ENCODE assay signal across 8 cellular contexts in genomic region chr20:51541189-51542032, GRCh38. TPM values are rescaled to one million over a fixed set of nuclear protein-coding genes. Genes with fewer than 3 reads are reported as not detected.
DNase-seq lines count a peak whose midpoint lies in the region; ATAC-seq, FAIRE-seq and TF ChIP-seq lines count a peak whose summit lies in the region.

No MANE protein-coding gene starts in this region.

- H3K9ac ChIP-seq in endothelial cell of umbilical vein (replicated peaks; ENCODE audit: extremely low read depth, insufficient read depth, low read length) = peak overlapping the region; percentile 63

- H3K36me3 Mint-ChIP-seq in CD8-positive, alpha-beta memory T cell = peaks cover 12 to 47% (median 18%) of the 10 kb centered on the region in 3 donors
- H3K36me3 Mint-ChIP-seq in naive B cell = peaks cover 12% of the 10 kb centered on the region in 2 donors
- H3K36me3 Mint-ChIP-seq in stimulated activated naive B cell treated with anti-CD40 and anti-IgM and Interleukin-4, amounts not matched to agents 10 μg/mL and 1 μg/mL and 100 μg/mL, for 72 hours = peaks cover 18 to 35% of the 10 kb centered on the region in 2 donors

- intact Hi-C loops in endothelial cell of umbilical vein (cut with micrococcal nuclease) = loop anchor here (1.0 to 2.0 kb wide), 5 partner anchors 22 to 155 kb away; no protein-coding TSS in a partner anchor

- H3K27me3 Mint-ChIP-seq in CD8-positive, alpha-beta memory T cell = peaks cover 0 to 3% of the 10 kb centered on the region in 2 donors
- H3K27me3 Mint-ChIP-seq in naive B cell = peaks cover 0 to 12% (median 0%) of the 10 kb centered on the region in 3 donors
- peaks cover under 1 to 6% of the 10 kb centered on the region in 2 donors for H3K27me3 Mint-ChIP-seq in stimulated activated naive B cell treated with anti-CD40 and anti-IgM and Interleukin-4, amounts not matched to agents 10 μg/mL and 1 μg/mL and 100 μg/mL, for 72 hours

- dilution Hi-C loops in endothelial cell of umbilical vein (cut with MboI; ENCODE audit: extremely low pct_ligation_motif_present, low sequenced_read_pairs) = no loop called here

- no peaks in the 10 kb centered on the region for H3K36me3 ChIP-seq in CD8-positive, alpha-beta memory T cell (ENCODE audit: insufficient read depth, low read length)
- no peaks in the 10 kb centered on the region for H3K36me3 ChIP-seq in endothelial cell of umbilical vein (ENCODE audit: control insufficient read depth in 2 of 2, extremely low read depth in 1 of 2, insufficient read depth in 2 of 2, low read length in 2 of 2)

- peak; percentile 78 to 93 (median 83) for DNase-seq in CD8-positive, alpha-beta memory T cell
- DNase-seq in NCI-H187 treated with DMSO at 0.1 percent for 48 hours (lab: John Stamatoyannopoulos, UW) (peak; percentile 11), endothelial cell of umbilical vein (ENCODE audit: low read depth, low spot score) (peak; percentile 85), naive B cell (peak; percentile 77), glomerular visceral epithelial cell (ENCODE audit: extremely low spot score) (no peak)
- peak; percentile 55 to 65 for DNase-seq in activated CD8-positive, alpha-beta memory T cell treated with anti-CD3 and anti-CD28 coated beads for 1 hour (ENCODE audit: extremely low read depth in 1 of 2, low read depth in 1 of 2)
- DNase-seq in stimulated activated naive B cell treated with anti-CD40 and anti-IgM and Interleukin-4, amounts not matched to agents 10 μg/mL and 1 μg/mL and 100 μg/mL, for 72 hours = peak; percentile 76

- peak overlapping the region; percentile 93 to 100 (median 97) for H3K4me3 Mint-ChIP-seq in CD8-positive, alpha-beta memory T cell
- H3K4me3 Mint-ChIP-seq in naive B cell = peak overlapping the region; percentile 91 to 99 (median 98)
- H3K4me3 Mint-ChIP-seq in stimulated activated naive B cell treated with anti-CD40 and anti-IgM and Interleukin-4, amounts not matched to agents 10 μg/mL and 1 μg/mL and 100 μg/mL, for 72 hours = peak overlapping the region; percentile 92 to 99

- CTCF ChIA-PET in CD8-positive, alpha-beta memory T cell (lab: Charles Lee) = interaction anchor here (0.8 to 4.6 kb wide), 23 partner anchors 8 to 234 kb away, joined by 3 to 25 read pairs (median 4); no protein-coding TSS in a partner anchor
- CTCF ChIA-PET in endothelial cell of umbilical vein (lab: Charles Lee) = interaction anchor here (0.8 to 4.9 kb wide), 11 partner anchors 12 to 215 kb away, joined by 3 to 42 read pairs (median 4); no protein-coding TSS in a partner anchor

- peaks cover 48% of the 10 kb centered on the region for H3K4me1 ChIP-seq in CD8-positive, alpha-beta memory T cell (ENCODE audit: insufficient read depth, low read length)
- H3K4me1 ChIP-seq in endothelial cell of umbilical vein (ENCODE audit: control insufficient read depth, extremely low read depth, insufficient read depth, low read length) = peaks cover 25% of the 10 kb centered on the region

- H3K4me2 ChIP-seq in endothelial cell of umbilical vein (ENCODE audit: insufficient read depth, low read length) = peak overlapping the region; percentile 26

- POLR2A ChIA-PET in CD8-positive, alpha-beta memory T cell (lab: Charles Lee) = interaction anchor here (0.6 to 1.9 kb wide), 10 partner anchors 9 to 155 kb away, joined by 3 to 5 read pairs (median 4); no protein-coding TSS in a partner anchor
- POLR2A ChIA-PET in endothelial cell of umbilical vein (lab: Charles Lee) = no interaction called here

- no peaks in the 10 kb centered on the region for H4K20me1 ChIP-seq in endothelial cell of umbilical vein (replicated peaks; ENCODE audit: control insufficient read depth, extremely low read depth, insufficient read depth, low read length)

- H2AFZ ChIP-seq in endothelial cell of umbilical vein (ENCODE audit: low read depth, low read length) = no peak overlapping the region

- H3K9me1 ChIP-seq in endothelial cell of umbilical vein (replicated peaks; ENCODE audit: control insufficient read depth, extremely low read depth, insufficient read depth, low read length) = no peaks in the 10 kb centered on the region

- H3K4me3 ChIP-seq in CD8-positive, alpha-beta memory T cell (ENCODE audit: low read length) = peak overlapping the region; percentile 95
- H3K4me3 ChIP-seq in endothelial cell of umbilical vein (replicated peaks in 1 of 3; ENCODE audit: insufficient read depth in 1 of 3, low read depth in 1 of 3, low read length in 3 of 3) = peak overlapping the region in 2 of 3 experiments; percentile 36 to 47

- no peaks in the 10 kb centered on the region for H3K79me2 ChIP-seq in endothelial cell of umbilical vein (ENCODE audit: control insufficient read depth, insufficient read depth, low read length)

- H3K27me3 ChIP-seq in CD8-positive, alpha-beta memory T cell (ENCODE audit: insufficient read depth, low read length, poor library complexity, severe bottlenecking) = no peaks in the 10 kb centered on the region
- H3K27me3 ChIP-seq in endothelial cell of umbilical vein (ENCODE audit: control insufficient read depth in 2 of 2, insufficient read depth in 2 of 2, low read length in 2 of 2) = no peaks in the 10 kb centered on the region

- H3K9me3 ChIP-seq in CD8-positive, alpha-beta memory T cell (ENCODE audit: low read length) = no peaks in the 10 kb centered on the region
- H3K9me3 ChIP-seq in endothelial cell of umbilical vein (replicated peaks; ENCODE audit: control insufficient read depth, insufficient read depth, low read length) = no peaks in the 10 kb centered on the region

- peak overlapping the region; percentile 96 for H3K27ac ChIP-seq in CD8-positive, alpha-beta memory T cell (ENCODE audit: low read depth, low read length)
- H3K27ac ChIP-seq in endothelial cell of umbilical vein (ENCODE audit: insufficient read depth, low read depth, low read length) = peak overlapping the region; percentile 42

- TSS peak; percentile 30 for BruUV-seq in endothelial cell of umbilical vein (replicated peaks; lab: Mats Ljungman, UMichigan)

- peak; percentile 82 for FAIRE-seq in endothelial cell of umbilical vein (lab: Jason Lieb, UNC)

- TF ChIP-seq POLR2A in endothelial cell of umbilical vein (IDR thresholded peaks at IDR 0.05; ENCODE audit: low read depth, low read length) = no peak

- peak overlapping the region; percentile 95 to 100 (median 98) for H3K27ac Mint-ChIP-seq in CD8-positive, alpha-beta memory T cell
- H3K27ac Mint-ChIP-seq in naive B cell = peak overlapping the region; percentile 95 to 100 (median 98)
- peak overlapping the region; percentile 98 for H3K27ac Mint-ChIP-seq in stimulated activated naive B cell treated with anti-CD40 and anti-IgM and Interleukin-4, amounts not matched to agents 10 μg/mL and 1 μg/mL and 100 μg/mL, for 72 hours

- H3K9me3 Mint-ChIP-seq in CD8-positive, alpha-beta memory T cell = peaks cover 0 to 3% (median 0%) of the 10 kb centered on the region in 5 donors
- peaks cover 0 to 9% (median 4%) of the 10 kb centered on the region in 7 donors for H3K9me3 Mint-ChIP-seq in naive B cell
- H3K9me3 Mint-ChIP-seq in stimulated activated naive B cell treated with anti-CD40 and anti-IgM and Interleukin-4, amounts not matched to agents 10 μg/mL and 1 μg/mL and 100 μg/mL, for 72 hours = peaks cover 0 to 2% of the 10 kb centered on the region in 2 donors

- no peak for TF ChIP-seq CTCF in endothelial cell of umbilical vein (IDR thresholded peaks at IDR 0.05; ENCODE audit: extremely low read depth in 1 of 2, insufficient read depth in 1 of 2, low read depth in 1 of 2, low read length in 2 of 2)

- H3K4me1 Mint-ChIP-seq in CD8-positive, alpha-beta memory T cell = peaks cover 55 to 60% (median 58%) of the 10 kb centered on the region in 3 donors
- H3K4me1 Mint-ChIP-seq in naive B cell = peaks cover 41 to 65% (median 62%) of the 10 kb centered on the region in 3 donors
- H3K4me1 Mint-ChIP-seq in stimulated activated naive B cell treated with anti-CD40 and anti-IgM and Interleukin-4, amounts not matched to agents 10 μg/mL and 1 μg/mL and 100 μg/mL, for 72 hours = peaks cover 43 to 63% of the 10 kb centered on the region in 2 donors

- ATAC-seq in GM21529 (IDR thresholded peaks at IDR 0.05; ENCODE audit: unreplicated experiment) (peak; percentile 51), naive B cell (ENCODE audit: low read depth in 2 of 2) (peak; percentile 61 to 62)
- ATAC-seq in stimulated activated naive B cell treated with anti-CD40 and anti-IgM and Interleukin-4, amounts not matched to agents 10 μg/mL and 1 μg/mL and 100 μg/mL, for 72 hours (replicated peaks) = peak; percentile 75 to 76

TF ChIP-seq in endothelial cell of umbilical vein, 7 proteins besides CTCF, POLR2A, EP300 and RAD21:
- TF ChIP-seq JUN (IDR thresholded peaks at IDR 0.05; ENCODE audit: borderline replicate concordance, insufficient read depth, insufficient read length, low read depth) (no peak), MYC (IDR thresholded peaks at IDR 0.05; ENCODE audit: low read depth, low read length) (no peak), FOS (IDR thresholded peaks at IDR 0.05; ENCODE audit: borderline replicate concordance, insufficient read depth, low read length) (no peak)
- TF ChIP-seq, protein P1, sequence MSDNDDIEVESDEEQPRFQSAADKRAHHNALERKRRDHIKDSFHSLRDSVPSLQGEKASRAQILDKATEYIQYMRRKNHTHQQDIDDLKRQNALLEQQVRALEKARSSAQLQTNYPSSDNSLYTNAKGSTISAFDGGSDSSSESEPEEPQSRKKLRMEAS (IDR thresholded peaks at IDR 0.05; ENCODE audit: insufficient read depth, insufficient read length) = no peak

RNA-seq across cellular contexts. Expression of gene NFATC2, which starts 1.1 kb away (rescaled TPM):
- 10 to 100 TPM; 63.0 to 64.4 TPM for total RNA-seq in CD8-positive, alpha-beta memory T cell
- 52.1 TPM for polyA plus RNA-seq in CD8-positive, alpha-beta memory T cell
- 12.9 and 13.0 TPM in 2 replicates for total RNA-seq in endothelial cell of umbilical vein
- 2.0 and 3.1 TPM in 2 replicates for polyA plus RNA-seq in endothelial cell of umbilical vein
- polyA plus RNA-seq in endothelial cell of umbilical vein (2011; cell fraction: cytosol; rRNA removed) = 3.6 and 3.7 TPM in 2 replicates
- 8.8 and 9.8 TPM in 2 replicates for polyA plus RNA-seq in endothelial cell of umbilical vein (2011; cell fraction: nucleus; rRNA removed)
- polyA plus RNA-seq in endothelial cell of umbilical vein (2012) = 5.0 and 6.5 TPM in 2 replicates
- polyA minus RNA-seq in endothelial cell of umbilical vein = 4.4 and 8.0 TPM in 2 replicates
- not detected for polyA minus RNA-seq in endothelial cell of umbilical vein (2011; cell fraction: cytosol; rRNA and poly(A)+ RNA removed)
- polyA minus RNA-seq in endothelial cell of umbilical vein (2011; cell fraction: nucleus; rRNA and poly(A)+ RNA removed) = 16.8 and 24.5 TPM in 2 replicates
- polyA plus RNA-seq in naive B cell (ENCODE audit: low read depth in 6 of 6) = 10 to 100 TPM in 4 of 6 donors, 1 to 10 TPM in 2; 4.6 to 22.9 (median 14.6) TPM
